Comparison of ENCODE assay signal across 15 cellular contexts in genomic region chr3:11212301-11212613, GRCh38. TPM values are rescaled to one million over a fixed set of nuclear protein-coding genes. Genes with fewer than 3 reads are reported as not detected.
DNase-seq lines count a peak whose midpoint lies in the region; ATAC-seq, FAIRE-seq and TF ChIP-seq lines count a peak whose summit lies in the region.
"Had no signal": no experiment of that assay in that cellular context is flagged by ENCODE, and none has a peak within 500 bp of the region (broad histone marks: within the 10 kb centered on the region; RNA-seq: fewer than 3 reads in every experiment).

No MANE protein-coding gene starts in this region.

- FAIRE-seq in endothelial cell of umbilical vein (lab: Jason Lieb, UNC): no peak

- no peaks in the 10 kb centered on the region for H3K9me1 ChIP-seq in endothelial cell of umbilical vein (replicated peaks; ENCODE audit: control insufficient read depth, extremely low read depth, insufficient read depth, low read length)

- CTCF ChIA-PET in PC-9 (lab: Charles Lee) (no interaction called here), endothelial cell of umbilical vein (lab: Charles Lee) (interaction anchor here (0.8 to 5.5 kb wide), 6 partner anchors 8 to 152 kb away, joined by 3 to 34 read pairs (median 6); partner anchors contain the start of gene HRH1)

- H4K20me1 ChIP-seq in PC-9 (ENCODE audit: insufficient read depth): no peaks in the 10 kb centered on the region
- H4K20me1 ChIP-seq in endothelial cell of umbilical vein (replicated peaks; ENCODE audit: control insufficient read depth, extremely low read depth, insufficient read depth, low read length): no peaks in the 10 kb centered on the region
- no peaks in the 10 kb centered on the region for H4K20me1 ChIP-seq in osteoblast (ENCODE audit: insufficient read depth, low read length)

- H2AK5ac ChIP-seq in neuronal stem cell (ENCODE audit: low read depth, low read length): no peak overlapping the region

- no peak overlapping the region for H2BK5ac ChIP-seq in neuronal stem cell (ENCODE audit: low read length)

- no peak overlapping the region for H3K4ac ChIP-seq in neuronal stem cell (ENCODE audit: low read length)

- no peaks in the 10 kb centered on the region for H3K79me1 ChIP-seq in neuronal stem cell (ENCODE audit: low read depth, low read length)

- H3K4me1 Mint-ChIP-seq in activated T-cell treated with anti-CD3 and anti-CD28 coated beads, Interleukin-2, amount 50 U/mL, for 72 hours (ENCODE audit: low read depth): peaks cover 2% of the 10 kb centered on the region

- DNase-seq in AG08395 (ENCODE audit: low spot score) (peak; percentile 86), PC-9 (no peak), endothelial cell of umbilical vein (ENCODE audit: low read depth, low spot score) (peak; percentile 42), osteoblast (ENCODE audit: insufficient read length, low spot score, missing footprints) (peak; percentile 92), neuronal stem cell (ENCODE audit: low spot score) (no peak), NCI-H2171 (lab: John Stamatoyannopoulos, UW) (no peak)
- DNase-seq in activated T-cell treated with anti-CD3 and anti-CD28 coated beads, Interleukin-2, amount 50 U/mL, for 72 hours: no peak
- DNase-seq: activated CD4-positive, CD25-positive, alpha-beta regulatory T cell treated with anti-CD3 and anti-CD28 coated beads, Interleukin-2, amount 50 U/mL, for 72 hours; activated T-cell treated with anti-CD3 and anti-CD28 coated beads, Interleukin-2, amount 50 U/mL, for 24 hours; effector memory CD4-positive, alpha-beta T cell; lower lobe of right lung; NCI-H2081 had no signal

- no peaks in the 10 kb centered on the region for H3K36me3 Mint-ChIP-seq in activated T-cell treated with anti-CD3 and anti-CD28 coated beads, Interleukin-2, amount 50 U/mL, for 72 hours (ENCODE audit: insufficient read depth in 2 of 2)

- no peaks in the 10 kb centered on the region for H3K9me2 ChIP-seq in PC-9 (ENCODE audit: insufficient read depth)

- no peak overlapping the region for H3K27ac Mint-ChIP-seq in activated T-cell treated with anti-CD3 and anti-CD28 coated beads, Interleukin-2, amount 50 U/mL, for 72 hours
- H3K27ac Mint-ChIP-seq: activated T-cell treated with anti-CD3 and anti-CD28 coated beads, Interleukin-2, amount 50 U/mL, for 24 hours had no signal

- POLR2A ChIA-PET in PC-9 (lab: Charles Lee; ENCODE audit: unreplicated experiment) (interaction anchor here (0.6 kb wide), 1 partner anchor 40 kb away, joined by 6 read pairs; no protein-coding TSS in a partner anchor), endothelial cell of umbilical vein (lab: Charles Lee) (interaction anchor here (1.0 to 1.6 kb wide), 2 partner anchors 12 to 13 kb away, joined by 3 to 4 read pairs; no protein-coding TSS in a partner anchor)

- no peak overlapping the region for H2BK12ac ChIP-seq in neuronal stem cell (ENCODE audit: low read length)

- H3K9ac ChIP-seq in endothelial cell of umbilical vein (replicated peaks; ENCODE audit: extremely low read depth, insufficient read depth, low read length) (no peak overlapping the region), neuronal stem cell (ENCODE audit: low read depth, low read length, poor library complexity) (no peak overlapping the region)

- H3K4me1 ChIP-seq in PC-9 (replicated peaks; ENCODE audit: insufficient read depth) (peaks cover 35% of the 10 kb centered on the region), endothelial cell of umbilical vein (ENCODE audit: control insufficient read depth, extremely low read depth, insufficient read depth, low read length) (peaks cover 48% of the 10 kb centered on the region), osteoblast (ENCODE audit: insufficient read depth, low read length) (peaks cover 35% of the 10 kb centered on the region), neuronal stem cell (ENCODE audit: control insufficient read depth in 2 of 2, insufficient read depth in 1 of 2, low read depth in 1 of 2, low read length in 2 of 2) (no peaks in the 10 kb centered on the region)
- H3K4me1 ChIP-seq: adrenal gland had no signal

- peaks cover 37% of the 10 kb centered on the region for H3K27me3 Mint-ChIP-seq in activated T-cell treated with anti-CD3 and anti-CD28 coated beads, Interleukin-2, amount 50 U/mL, for 72 hours (ENCODE audit: low read depth)

- H3K27ac ChIP-seq in PC-9: peak overlapping the region; percentile 41
- peak overlapping the region; percentile 83 for H3K27ac ChIP-seq in endothelial cell of umbilical vein (ENCODE audit: insufficient read depth, low read depth, low read length)
- peak overlapping the region; percentile 81 for H3K27ac ChIP-seq in osteoblast (ENCODE audit: low read depth, low read length)
- no peak overlapping the region for H3K27ac ChIP-seq in neuronal stem cell (replicated peaks; ENCODE audit: low read length)
- H3K27ac ChIP-seq: adrenal gland, hepatocyte, lower lobe of right lung had no signal

- BruUV-seq in PC-9 (replicated peaks; lab: Mats Ljungman, UMichigan) (no TSS peak), endothelial cell of umbilical vein (replicated peaks; lab: Mats Ljungman, UMichigan) (TSS peak; percentile 15)

- ATAC-seq in activated T-cell treated with anti-CD3 and anti-CD28 coated beads, Interleukin-2, amount 50 U/mL, for 72 hours (replicated peaks in 1 of 2): no peak
- ATAC-seq in GM18502 (IDR thresholded peaks at IDR 0.05; ENCODE audit: poor library complexity, unreplicated experiment): no peak
- ATAC-seq: lower lobe of right lung had no signal

- dilution Hi-C loops in endothelial cell of umbilical vein (cut with MboI; ENCODE audit: extremely low pct_ligation_motif_present, low sequenced_read_pairs): no loop called here

- H3K4me3 ChIP-seq in PC-9: no peak overlapping the region
- no peak overlapping the region for H3K4me3 ChIP-seq in endothelial cell of umbilical vein (replicated peaks in 1 of 3; ENCODE audit: insufficient read depth in 1 of 3, low read depth in 1 of 3, low read length in 3 of 3)
- H3K4me3 ChIP-seq in osteoblast (ENCODE audit: insufficient read depth, low read length): no peak overlapping the region
- H3K4me3 ChIP-seq in neuronal stem cell (ENCODE audit: low read length in 2 of 2): no peak overlapping the region
- H3K4me3 ChIP-seq: adrenal gland, hepatocyte, lower lobe of right lung had no signal

- TF ChIP-seq CTCF in PC-9 (conservative IDR thresholded peaks at IDR 0.05) (no peak), endothelial cell of umbilical vein (IDR thresholded peaks at IDR 0.05; ENCODE audit: extremely low read depth in 1 of 2, insufficient read depth in 1 of 2, low read depth in 1 of 2, low read length in 2 of 2) (no peak), osteoblast (IDR thresholded peaks at IDR 0.05; ENCODE audit: extremely low read depth, low read depth, low read length) (no peak)

- H3K79me2 ChIP-seq in PC-9 (ENCODE audit: low read depth): peaks cover 14% of the 10 kb centered on the region
- peaks cover 83% of the 10 kb centered on the region for H3K79me2 ChIP-seq in endothelial cell of umbilical vein (ENCODE audit: control insufficient read depth, insufficient read depth, low read length)
- peaks cover 65% of the 10 kb centered on the region for H3K79me2 ChIP-seq in osteoblast (ENCODE audit: insufficient read depth, low read length)
- H3K79me2 ChIP-seq: hepatocyte had no signal

- H3K9me3 ChIP-seq in PC-9 (ENCODE audit: insufficient read depth, low read depth): no peaks in the 10 kb centered on the region
- H3K9me3 ChIP-seq in endothelial cell of umbilical vein (replicated peaks; ENCODE audit: control insufficient read depth, insufficient read depth, low read length): no peaks in the 10 kb centered on the region
- H3K9me3 ChIP-seq in osteoblast (ENCODE audit: low read depth, low read length): no peaks in the 10 kb centered on the region
- H3K9me3 ChIP-seq in neuronal stem cell (replicated peaks in 1 of 2; ENCODE audit: control insufficient read depth in 2 of 2, insufficient read depth in 1 of 2, low read depth in 1 of 2, low read length in 2 of 2): no peaks in the 10 kb centered on the region
- H3K9me3 ChIP-seq: adrenal gland, lower lobe of right lung had no signal

- H2BK120ac ChIP-seq in neuronal stem cell (ENCODE audit: low read depth, low read length): no peak overlapping the region

- no peak overlapping the region for H3K23ac ChIP-seq in neuronal stem cell (ENCODE audit: low read depth, low read length, poor library complexity)

- no CpG with 5 or more reads among the region's 3 CpGs for WGBS in neuronal stem cell (ENCODE audit: extremely low coverage in 2 of 2, insufficient read length in 2 of 2, insufficient replicate concordance in 1 of 2), 2 donors

- H3K4me2 ChIP-seq in PC-9 (peak overlapping the region; percentile 46), endothelial cell of umbilical vein (ENCODE audit: insufficient read depth, low read length) (no peak overlapping the region), osteoblast (ENCODE audit: insufficient read depth, low read length) (peak overlapping the region; percentile 79), neuronal stem cell (ENCODE audit: insufficient read depth, low read length, poor library complexity, severe bottlenecking) (no peak overlapping the region)
- H3K4me2 ChIP-seq: hepatocyte had no signal

- intact Hi-C loops in PC-9 (cut with micrococcal nuclease; ENCODE audit: unreplicated experiment): loop anchor here (2.0 kb wide), 1 partner anchor 57 kb away; the partner anchor contains the start of gene HRH1
- intact Hi-C loops in endothelial cell of umbilical vein (cut with micrococcal nuclease): loop anchor here (10.0 kb wide), 1 partner anchor 457 kb away; no protein-coding TSS in a partner anchor

- H3K4me3 Mint-ChIP-seq in activated T-cell treated with anti-CD3 and anti-CD28 coated beads, Interleukin-2, amount 50 U/mL, for 72 hours: no peak overlapping the region
- H3K4me3 Mint-ChIP-seq: activated T-cell treated with anti-CD3 and anti-CD28 coated beads, Interleukin-2, amount 50 U/mL, for 24 hours had no signal

- TF ChIP-seq POLR2A in endothelial cell of umbilical vein (IDR thresholded peaks at IDR 0.05; ENCODE audit: low read depth, low read length): no peak

- H3K36me3 ChIP-seq in PC-9 (ENCODE audit: low read depth) (peaks cover 20% of the 10 kb centered on the region), endothelial cell of umbilical vein (ENCODE audit: control insufficient read depth in 2 of 2, extremely low read depth in 1 of 2, insufficient read depth in 2 of 2, low read length in 2 of 2) (peaks cover 0 to 2% of the 10 kb centered on the region in 2 experiments), osteoblast (ENCODE audit: insufficient read depth, low read length) (peaks cover 6% of the 10 kb centered on the region), neuronal stem cell (replicated peaks in 1 of 2; ENCODE audit: control insufficient read depth in 2 of 2, insufficient read depth in 2 of 2, low read length in 2 of 2) (no peaks in the 10 kb centered on the region)
- H3K36me3 ChIP-seq: adrenal gland had no signal

- H2AFZ ChIP-seq in PC-9 (no peak overlapping the region), endothelial cell of umbilical vein (ENCODE audit: low read depth, low read length) (no peak overlapping the region), osteoblast (ENCODE audit: low read length) (no peak overlapping the region), neuronal stem cell (ENCODE audit: low read length) (no peak overlapping the region)
- H2AFZ ChIP-seq: hepatocyte had no signal

- H4K91ac ChIP-seq in neuronal stem cell (ENCODE audit: low read depth, low read length, poor library complexity): no peak overlapping the region

- H3F3A ChIP-seq in PC-9 (ENCODE audit: insufficient read depth, low read depth): peaks cover 30% of the 10 kb centered on the region; the same call in 1 of the 2 replicates

- H3K27me3 ChIP-seq in PC-9 (ENCODE audit: insufficient read depth, low read depth) (no peaks in the 10 kb centered on the region), endothelial cell of umbilical vein (ENCODE audit: control insufficient read depth in 2 of 2, insufficient read depth in 2 of 2, low read length in 2 of 2) (no peaks in the 10 kb centered on the region), osteoblast (ENCODE audit: insufficient read depth, low read length) (no peaks in the 10 kb centered on the region), neuronal stem cell (ENCODE audit: control insufficient read depth in 3 of 3, insufficient read depth in 3 of 3, low read depth in 1 of 3, low read length in 3 of 3) (peaks cover 0 to 8% (median 0%) of the 10 kb centered on the region in 3 experiments)
- H3K27me3 ChIP-seq: adrenal gland, hepatocyte had no signal

- no peak overlapping the region for H3K14ac ChIP-seq in neuronal stem cell (ENCODE audit: low read length)

- H4K8ac ChIP-seq in neuronal stem cell (ENCODE audit: low read depth, low read length): no peak overlapping the region

- H3K9me3 Mint-ChIP-seq in activated T-cell treated with anti-CD3 and anti-CD28 coated beads, Interleukin-2, amount 50 U/mL, for 72 hours: no peaks in the 10 kb centered on the region
- H3K9me3 Mint-ChIP-seq: activated T-cell treated with anti-CD3 and anti-CD28 coated beads, Interleukin-2, amount 50 U/mL, for 24 hours had no signal

- H2BK15ac ChIP-seq in neuronal stem cell (ENCODE audit: low read length): no peak overlapping the region

- no peak overlapping the region for H3K18ac ChIP-seq in neuronal stem cell (ENCODE audit: low read length)

RNA-seq across cellular contexts. Expression of gene HRH1, which starts 58.0 kb away (rescaled TPM):
- total RNA-seq in PC-9 (2021): 7.4 and 9.2 TPM in 2 replicates
- 16.2 and 22.0 TPM in 2 replicates for total RNA-seq in endothelial cell of umbilical vein
- polyA plus RNA-seq in endothelial cell of umbilical vein: 21.2 and 23.4 TPM in 2 replicates
- polyA plus RNA-seq in endothelial cell of umbilical vein (2011; cell fraction: cytosol; rRNA removed): 13.6 and 15.2 TPM in 2 replicates
- 14.4 and 15.0 TPM in 2 replicates for polyA plus RNA-seq in endothelial cell of umbilical vein (2011; cell fraction: nucleus; rRNA removed)
- 13.6 and 15.6 TPM in 2 replicates for polyA plus RNA-seq in endothelial cell of umbilical vein (2012)
- 54.7 and 62.5 TPM in 2 replicates for polyA minus RNA-seq in endothelial cell of umbilical vein
- 4.6 TPM for polyA minus RNA-seq in endothelial cell of umbilical vein (2011; cell fraction: cytosol; rRNA and poly(A)+ RNA removed)
- 21.1 and 24.5 TPM in 2 replicates for polyA minus RNA-seq in endothelial cell of umbilical vein (2011; cell fraction: nucleus; rRNA and poly(A)+ RNA removed)
- total RNA-seq in osteoblast: 9.8 and 12.4 TPM in 2 replicates
- polyA plus RNA-seq in neuronal stem cell (2013, experiment 1 of 2): under 0.01 TPM
- polyA plus RNA-seq in neuronal stem cell (2013, experiment 2 of 2): 0.04 TPM
- total RNA-seq in activated T-cell treated with anti-CD3 and anti-CD28 coated beads, Interleukin-2, amount 50 U/mL, for 72 hours: 1 to 10 TPM; 4.6 TPM

RNA-seq across cellular contexts. Expression of gene ATG7, which starts 59.9 kb away (rescaled TPM):
- total RNA-seq in PC-9 (2021) (53.1 and 56.1 TPM in 2 replicates), endothelial cell of umbilical vein (48.3 and 50.4 TPM in 2 replicates), osteoblast (83.7 and 93.4 TPM in 2 replicates)
- polyA plus RNA-seq in endothelial cell of umbilical vein: 30.8 and 37.8 TPM in 2 replicates
- 26.4 and 38.7 TPM in 2 replicates for polyA plus RNA-seq in endothelial cell of umbilical vein (2011; cell fraction: cytosol; rRNA removed)
- polyA plus RNA-seq in endothelial cell of umbilical vein (2011; cell fraction: nucleus; rRNA removed): 48.4 and 77.1 TPM in 2 replicates
- polyA plus RNA-seq in endothelial cell of umbilical vein (2012): 22.9 and 36.6 TPM in 2 replicates
- 58.7 and 82.4 TPM in 2 replicates for polyA minus RNA-seq in endothelial cell of umbilical vein
- polyA minus RNA-seq in endothelial cell of umbilical vein (2011; cell fraction: cytosol; rRNA and poly(A)+ RNA removed): 15.8 TPM
- polyA minus RNA-seq in endothelial cell of umbilical vein (2011; cell fraction: nucleus; rRNA and poly(A)+ RNA removed): 65.6 and 115 TPM in 2 replicates
- 10.9 TPM for polyA plus RNA-seq in neuronal stem cell (2013, experiment 1 of 2)
- polyA plus RNA-seq in neuronal stem cell (2013, experiment 2 of 2): 9.7 TPM
- total RNA-seq in activated T-cell treated with anti-CD3 and anti-CD28 coated beads, Interleukin-2, amount 50 U/mL, for 72 hours: 10 to 100 TPM; 29.7 to 38.2 TPM

Comparison
In these comparisons a context has a peak if more than half of its experiments do, and no peak if none do; other contexts are left out.
1. DNase-seq: peak in AG08395 (single experiment), endothelial cell of umbilical vein (single experiment) and osteoblast (single experiment); none in PC-9 (0 of 2), neuronal stem cell (single experiment), NCI-H2171 (single experiment) and activated T-cell treated with anti-CD3 and anti-CD28 coated beads, Interleukin-2, amount 50 U/mL, for 72 hours (0 of 2).
2. H3K4me2 ChIP-seq: peak in PC-9 (single experiment) and osteoblast (single experiment); none in endothelial cell of umbilical vein (single experiment) and neuronal stem cell (single experiment).